ENCODE assay signal across 1 cellular context in genomic region chr20:63280929-63281545, GRCh38.
TF ChIP-seq lines count a peak whose summit lies in the region.

No MANE protein-coding gene starts in this region.

TF ChIP-seq in H1, 55 proteins besides CTCF, POLR2A, EP300 and RAD21:
- TF ChIP-seq GABPA (IDR thresholded peaks at IDR 0.05; ENCODE audit: borderline replicate concordance, insufficient read depth, low read length) (0 out of 2 replicates have a peak, but pooled peaks have one; percentile 65), SIN3A (conservative IDR thresholded peaks at IDR 0.05 in 1 of 2, IDR thresholded peaks at IDR 0.05 in 1 of 2; ENCODE audit: low read depth in 1 of 2, low read length in 2 of 2) (peak in 1 of 2 experiments; percentile 51; a peak in 1 of 4 replicates), EZH2 (IDR thresholded peaks at IDR 0.05; ENCODE audit: low read depth, low read length, severe bottlenecking) (no peak), POLR2AphosphoS5 (IDR thresholded peaks at IDR 0.05; ENCODE audit: low read depth, low read length) (0 out of 2 replicates have a peak, but pooled peaks have one; percentile 28), CBX8 (IDR thresholded peaks at IDR 0.05; ENCODE audit: borderline replicate concordance, low read depth, low read length) (no peak)
- TF ChIP-seq, protein P1, sequence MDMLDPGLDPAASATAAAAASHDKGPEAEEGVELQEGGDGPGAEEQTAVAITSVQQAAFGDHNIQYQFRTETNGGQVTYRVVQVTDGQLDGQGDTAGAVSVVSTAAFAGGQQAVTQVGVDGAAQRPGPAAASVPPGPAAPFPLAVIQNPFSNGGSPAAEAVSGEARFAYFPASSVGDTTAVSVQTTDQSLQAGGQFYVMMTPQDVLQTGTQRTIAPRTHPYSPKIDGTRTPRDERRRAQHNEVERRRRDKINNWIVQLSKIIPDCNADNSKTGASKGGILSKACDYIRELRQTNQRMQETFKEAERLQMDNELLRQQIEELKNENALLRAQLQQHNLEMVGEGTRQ (IDR thresholded peaks at IDR 0.05; ENCODE audit: low read length), result 0 out of 2 replicates have a peak, but pooled peaks have one; percentile 8
